ENCODE assay signal across 8 cellular contexts in genomic region chr15:89430530-89431341, GRCh38.
A peak's percentile ranks its signal among the peaks of the same experiment; 100 is the strongest.
DNase-seq lines count a peak whose midpoint lies in the region; ATAC-seq, FAIRE-seq and TF ChIP-seq lines count a peak whose summit lies in the region.

No MANE protein-coding gene starts in this region.

- peak; percentile 93 to 99 (median 98) for ATAC-seq in psoas muscle

- H3K4me3 ChIP-seq in HEK293 (ENCODE audit: low read depth, low read length) (peak overlapping the region; percentile 18; the same call in 1 of the 2 replicates), adrenal gland (peak overlapping the region in 1 of 4 donors; percentile 41), right atrium auricular region (peak overlapping the region; percentile 36 to 51), psoas muscle (peak overlapping the region; percentile 65)

- H3K9me3 ChIP-seq in HEK293 (ENCODE audit: control insufficient read depth, insufficient read depth, low read depth, low read length), result no peaks in the 10 kb centered on the region
- no peaks in the 10 kb centered on the region for H3K9me3 ChIP-seq in adrenal gland (replicated peaks in 1 of 3)
- no peaks in the 10 kb centered on the region for H3K9me3 ChIP-seq in right atrium auricular region
- no peaks in the 10 kb centered on the region for H3K9me3 ChIP-seq in psoas muscle

- H3K27me3 ChIP-seq in adrenal gland (peaks cover 7% of the 10 kb centered on the region), right atrium auricular region (no peaks in the 10 kb centered on the region), psoas muscle (ENCODE audit: insufficient read depth in 3 of 3, low read length in 2 of 3) (peaks cover 0 to 7% (median 2%) of the 10 kb centered on the region in 3 donors)

- no peaks in the 10 kb centered on the region for H3K36me3 ChIP-seq in HEK293 (ENCODE audit: control insufficient read depth in 2 of 2, insufficient read depth in 1 of 2, low read length in 2 of 2)
- no peaks in the 10 kb centered on the region for H3K36me3 ChIP-seq in adrenal gland (replicated peaks in 1 of 2)
- no peaks in the 10 kb centered on the region for H3K36me3 ChIP-seq in right atrium auricular region
- H3K36me3 ChIP-seq in psoas muscle (ENCODE audit: insufficient read depth in 1 of 2, low read depth in 1 of 2), result no peaks in the 10 kb centered on the region

- TF ChIP-seq POLR2A in adrenal gland (IDR thresholded peaks at IDR 0.05), result no peak

- WGBS in adrenal gland, 4 donors, result 4 to 7% (median 5%) methylated on average over 28 to 44 of the region's 44 CpGs
- WGBS in psoas muscle, 3 donors, result 2 to 4% (median 3%) methylated on average over 44 of the region's 44 CpGs

- DNase-seq in GM04503 (ENCODE audit: low read depth) (peak; percentile 14), NCI-H1048 (lab: John Stamatoyannopoulos, UW) (peak; percentile 20), T follicular helper cell (ENCODE audit: low read depth) (peak; percentile 74), adrenal gland (peak; percentile 77 to 92 (median 83)), right atrium auricular region (ENCODE audit: low spot score) (peak; percentile 87), psoas muscle (peak; percentile 84 to 92), urothelium cell line (ENCODE audit: low spot score) (peak; percentile 92)

- TF ChIP-seq CTCF in HEK293 (tag by site-specific recombination; IDR thresholded peaks at IDR 0.05) (peak; percentile 95), adrenal gland (IDR thresholded peaks at IDR 0.05) (peak; percentile 95 to 98 (median 96)), right atrium auricular region (IDR thresholded peaks at IDR 0.05) (peak; percentile 97 to 99), psoas muscle (IDR thresholded peaks at IDR 0.05) (peak; percentile 98)

- intact Hi-C loops in adrenal gland (cut with DNase I) (loop anchor here in 1 of 2 donors (1.0 to 10.0 kb wide), 2 partner anchors 71 to 216 kb away; no protein-coding TSS in a partner anchor), psoas muscle (cut with DNase I) (loop anchor here (1.0 to 10.0 kb wide), 4 partner anchors 72 to 226 kb away; no protein-coding TSS in a partner anchor)

- FAIRE-seq in urothelium cell line (lab: Jason Lieb, UNC), result peak; percentile 93

- no peak overlapping the region for H3K27ac ChIP-seq in HEK293 (ENCODE audit: extremely low read depth, low read depth, low read length)
- no peak overlapping the region for H3K27ac ChIP-seq in adrenal gland
- no peak overlapping the region for H3K27ac ChIP-seq in right atrium auricular region
- H3K27ac ChIP-seq in psoas muscle, result no peak overlapping the region

- CTCF ChIA-PET in HEK293 (lab: Yijun Ruan, JAX), result interaction anchor here (0.6 to 17.4 kb wide), 29 partner anchors 9 to 341 kb away, joined by 3 to 614 read pairs (median 4); no protein-coding TSS in a partner anchor

- POLR2A ChIA-PET in HEK293 (lab: Yijun Ruan, JAX), result interaction anchor here (0.9 kb wide), 1 partner anchor 96 kb away, joined by 3 read pairs; the partner anchor contains the start of gene POLG

- no peaks in the 10 kb centered on the region for H3K4me1 ChIP-seq in HEK293 (ENCODE audit: control insufficient read depth, insufficient read depth, low read length)
- peaks cover 0 to 8% of the 10 kb centered on the region in 2 donors for H3K4me1 ChIP-seq in adrenal gland (replicated peaks in 1 of 2)
- H3K4me1 ChIP-seq in right atrium auricular region, result peaks cover 0 to 12% of the 10 kb centered on the region in 2 donors
- peaks cover 8% of the 10 kb centered on the region for H3K4me1 ChIP-seq in psoas muscle

TF ChIP-seq in HEK293, 187 proteins besides CTCF, POLR2A, EP300 and RAD21 (continues in another document):
- TF ChIP-seq, protein P1, sequence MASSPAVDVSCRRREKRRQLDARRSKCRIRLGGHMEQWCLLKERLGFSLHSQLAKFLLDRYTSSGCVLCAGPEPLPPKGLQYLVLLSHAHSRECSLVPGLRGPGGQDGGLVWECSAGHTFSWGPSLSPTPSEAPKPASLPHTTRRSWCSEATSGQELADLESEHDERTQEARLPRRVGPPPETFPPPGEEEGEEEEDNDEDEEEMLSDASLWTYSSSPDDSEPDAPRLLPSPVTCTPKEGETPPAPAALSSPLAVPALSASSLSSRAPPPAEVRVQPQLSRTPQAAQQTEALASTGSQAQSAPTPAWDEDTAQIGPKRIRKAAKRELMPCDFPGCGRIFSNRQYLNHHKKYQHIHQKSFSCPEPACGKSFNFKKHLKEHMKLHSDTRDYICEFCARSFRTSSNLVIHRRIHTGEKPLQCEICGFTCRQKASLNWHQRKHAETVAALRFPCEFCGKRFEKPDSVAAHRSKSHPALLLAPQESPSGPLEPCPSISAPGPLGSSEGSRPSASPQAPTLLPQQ (tag by site-specific recombination; IDR thresholded peaks at IDR 0.05), result no peak
- no peak for TF ChIP-seq ZNF140 (tag by site-specific recombination; IDR thresholded peaks at IDR 0.05)
- TF ChIP-seq ZNF670 (tag by site-specific recombination; IDR thresholded peaks at IDR 0.05; ENCODE audit: low read depth), result no peak
- no peak for TF ChIP-seq ZNF24 (tag by site-specific recombination; IDR thresholded peaks at IDR 0.05)
- TF ChIP-seq ZNF658 (tag by site-specific recombination; IDR thresholded peaks at IDR 0.05), result no peak
- TF ChIP-seq, protein P2, sequence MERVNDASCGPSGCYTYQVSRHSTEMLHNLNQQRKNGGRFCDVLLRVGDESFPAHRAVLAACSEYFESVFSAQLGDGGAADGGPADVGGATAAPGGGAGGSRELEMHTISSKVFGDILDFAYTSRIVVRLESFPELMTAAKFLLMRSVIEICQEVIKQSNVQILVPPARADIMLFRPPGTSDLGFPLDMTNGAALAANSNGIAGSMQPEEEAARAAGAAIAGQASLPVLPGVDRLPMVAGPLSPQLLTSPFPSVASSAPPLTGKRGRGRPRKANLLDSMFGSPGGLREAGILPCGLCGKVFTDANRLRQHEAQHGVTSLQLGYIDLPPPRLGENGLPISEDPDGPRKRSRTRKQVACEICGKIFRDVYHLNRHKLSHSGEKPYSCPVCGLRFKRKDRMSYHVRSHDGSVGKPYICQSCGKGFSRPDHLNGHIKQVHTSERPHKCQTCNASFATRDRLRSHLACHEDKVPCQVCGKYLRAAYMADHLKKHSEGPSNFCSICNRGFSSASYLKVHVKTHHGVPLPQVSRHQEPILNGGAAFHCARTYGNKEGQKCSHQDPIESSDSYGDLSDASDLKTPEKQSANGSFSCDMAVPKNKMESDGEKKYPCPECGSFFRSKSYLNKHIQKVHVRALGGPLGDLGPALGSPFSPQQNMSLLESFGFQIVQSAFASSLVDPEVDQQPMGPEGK (tag by site-specific recombination; IDR thresholded peaks at IDR 0.05), result 0 out of 2 replicates have a peak, but pooled peaks have one; percentile 8
- no peak for TF ChIP-seq ZNF302 (tag by site-specific recombination; IDR thresholded peaks at IDR 0.05; ENCODE audit: low read depth)
- no peak for TF ChIP-seq ZNF169 (tag by site-specific recombination; IDR thresholded peaks at IDR 0.05)
- no peak for TF ChIP-seq KLF7 (tag by site-specific recombination; IDR thresholded peaks at IDR 0.05; ENCODE audit: borderline replicate concordance)
- no peak for TF ChIP-seq ZNF488 (tag by site-specific recombination; IDR thresholded peaks at IDR 0.05)
- peak; percentile 95 for TF ChIP-seq ZFHX2 (tag by site-specific recombination; conservative IDR thresholded peaks at IDR 0.05)
- TF ChIP-seq GFI1B (tag by site-specific recombination; IDR thresholded peaks at IDR 0.05), result no peak
- TF ChIP-seq, protein P3, sequence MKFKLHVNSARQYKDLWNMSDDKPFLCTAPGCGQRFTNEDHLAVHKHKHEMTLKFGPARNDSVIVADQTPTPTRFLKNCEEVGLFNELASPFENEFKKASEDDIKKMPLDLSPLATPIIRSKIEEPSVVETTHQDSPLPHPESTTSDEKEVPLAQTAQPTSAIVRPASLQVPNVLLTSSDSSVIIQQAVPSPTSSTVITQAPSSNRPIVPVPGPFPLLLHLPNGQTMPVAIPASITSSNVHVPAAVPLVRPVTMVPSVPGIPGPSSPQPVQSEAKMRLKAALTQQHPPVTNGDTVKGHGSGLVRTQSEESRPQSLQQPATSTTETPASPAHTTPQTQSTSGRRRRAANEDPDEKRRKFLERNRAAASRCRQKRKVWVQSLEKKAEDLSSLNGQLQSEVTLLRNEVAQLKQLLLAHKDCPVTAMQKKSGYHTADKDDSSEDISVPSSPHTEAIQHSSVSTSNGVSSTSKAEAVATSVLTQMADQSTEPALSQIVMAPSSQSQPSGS (tag by site-specific recombination; IDR thresholded peaks at IDR 0.05; ENCODE audit: low read depth), result no peak
- TF ChIP-seq ZSCAN30 (tag by site-specific recombination; IDR thresholded peaks at IDR 0.05), result no peak; the same call in 1 of the 2 replicates
- TF ChIP-seq ZSCAN16 (tag by site-specific recombination; IDR thresholded peaks at IDR 0.05), result peak; percentile 66; the same call in 1 of the 2 replicates

Comparison
In these comparisons a context has a peak if more than half of its experiments do, and no peak if none do; other contexts are left out.
1. DNase-seq: peak in every context shown above with its lines; median percentile 92 in urothelium cell line; 88 in psoas muscle; 87 in right atrium auricular region; 83 in adrenal gland; 74 in T follicular helper cell; 20 in NCI-H1048; 14 in GM04503.